21 cellular contexts compared by ENCODE assay signal in the genomic region with DNA sequence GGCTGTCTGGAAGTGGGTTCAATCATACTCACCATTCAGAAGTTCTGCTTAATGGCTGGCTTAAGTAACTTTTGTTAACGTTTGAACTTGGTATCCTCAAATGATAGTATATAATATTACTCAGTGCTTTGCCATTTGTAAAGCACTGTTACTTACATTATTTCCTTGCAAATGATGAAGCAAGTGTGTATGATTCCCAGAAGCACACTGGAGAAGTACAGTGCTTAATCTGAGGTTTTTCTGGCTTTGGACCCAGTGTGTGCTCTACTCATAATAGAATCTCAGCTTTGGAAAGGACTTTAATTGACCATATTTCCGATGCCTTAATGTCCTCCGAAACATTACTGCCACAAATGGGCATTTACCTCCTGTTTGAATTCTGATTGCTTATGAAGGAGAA.
"Had no signal": no experiment of that assay in that cellular context is flagged by ENCODE, and none has a peak within 500 bp of the region (broad histone marks: within the 10 kb centered on the region; RNA-seq: fewer than 3 reads in every experiment).

No MANE protein-coding gene starts in this region.

- H3K4me1 ChIP-seq: Peyer's patch had no signal

- H3K4me3 ChIP-seq: Peyer's patch, SJCRH30 had no signal

- ATAC-seq: PC-3, Right ventricle myocardium inferior, SK-N-SH treated with all-trans-retinoic acid at 6 μM for 48 hours had no signal

- H3K36me3 ChIP-seq: Peyer's patch had no signal

- DNase-seq: Karpas-422, KG1, MM.1S, NCI-H1092 treated with DMSO at 0.1 percent for 48 hours, NCI-H1436, NCI-H187, NCI-H2029, NCI-H2081 treated with DMSO at 0.1 percent for 48 hours, NCI-H2171, NCI-H226, NCI-H446, NCI-H510A, NCI-H524 treated with DMSO at 0.1 percent for 48 hours, NCI-H69, NCI-H774, PC-3, Peyer's patch, SHP77 treated with DMSO at 0.1 percent for 48 hours, SJCRH30 had no signal

- H3K27ac ChIP-seq: Peyer's patch, SJCRH30 had no signal

- H3K9me3 ChIP-seq: Peyer's patch had no signal

- H3K27me3 ChIP-seq: Peyer's patch, SJCRH30 had no signal
